14 cellular contexts compared by ENCODE assay signal in the genomic region with DNA sequence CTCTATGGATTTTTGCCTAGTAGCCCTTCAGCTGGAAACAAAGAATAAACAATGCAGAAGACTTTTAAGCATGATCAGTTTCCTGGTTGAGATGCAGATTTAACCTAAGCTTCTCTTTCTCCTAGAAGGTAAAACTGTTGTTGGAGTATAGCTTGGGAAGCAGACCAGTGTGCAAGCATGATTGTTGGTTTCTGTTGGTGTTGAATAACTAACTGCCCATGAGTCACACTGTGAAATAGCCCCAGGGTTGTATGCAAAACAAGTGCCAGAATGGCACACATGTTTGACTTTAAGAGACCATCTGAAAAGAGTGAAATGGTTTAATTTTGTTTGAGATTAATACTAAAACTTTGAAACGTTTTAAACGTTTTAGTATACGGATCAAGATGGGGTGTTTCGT.
DNase-seq lines count a peak whose midpoint lies in the region; ATAC-seq and TF ChIP-seq lines count a peak whose summit lies in the region.
"Had no signal": no experiment of that assay in that cellular context is flagged by ENCODE, and none has a peak within 500 bp of the region (broad histone marks: within the 10 kb centered on the region; RNA-seq: fewer than 3 reads in every experiment).

No MANE protein-coding gene starts in this region.

- H3K36me3 ChIP-seq in GM23248 (ENCODE audit: low read depth), result 0 out of 2 replicates have a peak, but pooled peaks cover 5% of the 10 kb centered on the region
- H3K36me3 ChIP-seq in SJSA1, result peaks cover 19% of the 10 kb centered on the region
- H3K36me3 ChIP-seq: suprapubic skin had no signal

- peak overlapping the region; percentile 17 for H3K4me2 ChIP-seq in GM23248 (ENCODE audit: unreplicated experiment)

- H3K4me1 ChIP-seq in GM23248 (ENCODE audit: insufficient read depth) (peaks cover 18% of the 10 kb centered on the region), SJSA1 (replicated peaks) (peaks cover 14% of the 10 kb centered on the region)
- H3K4me1 ChIP-seq: parathyroid adenoma had no signal

- ATAC-seq in GM18907 (IDR thresholded peaks at IDR 0.05; ENCODE audit: unreplicated experiment), result no peak
- ATAC-seq: activated CD4-positive, alpha-beta T cell treated with anti-CD3 and anti-CD28 coated beads for 36 hours had no signal

- H3K4me3 ChIP-seq in AG10803 (ENCODE audit: low read length) (no peak overlapping the region), GM23248 (no peak overlapping the region), SJSA1 (no peak overlapping the region), fibroblast of villous mesenchyme (ENCODE audit: low read depth, low read length) (no peak overlapping the region)
- H3K4me3 ChIP-seq: suprapubic skin had no signal

- H3K79me2 ChIP-seq in GM23248 (ENCODE audit: insufficient read depth), result no peaks in the 10 kb centered on the region
- H3K79me2 ChIP-seq: parathyroid adenoma had no signal

- TF ChIP-seq CTCF in AG10803 (conservative IDR thresholded peaks at IDR 0.05; ENCODE audit: low read length) (no peak), fibroblast of villous mesenchyme (IDR thresholded peaks at IDR 0.05; ENCODE audit: insufficient read depth, low read depth, low read length) (no peak)

- 3 to 7% methylated on average over 4 of the region's 4 CpGs for WGBS in GM23248 (ENCODE audit: low coverage in 1 of 2, low lambda C conversion rate in 2 of 2, missing lambda C conversion rate in 2 of 2), 2 experiments

- DNase-seq in AG10803 (ENCODE audit: low read depth) (peak; percentile 80), GM23248 (peak; percentile 84), SJSA1 (ENCODE audit: low read depth in 1 of 2, low spot score in 2 of 2) (peak; percentile 50 to 51), fibroblast of villous mesenchyme (ENCODE audit: low read depth) (peak; percentile 45), HuH-7.5 (ENCODE audit: low spot score) (no peak), NCI-H524 treated with DMSO at 0.1 percent for 48 hours (lab: John Stamatoyannopoulos, UW) (no peak), KBM-7 (no peak)
- DNase-seq: activated CD4-positive, alpha-beta T cell treated with anti-CD3 and anti-CD28 coated beads for 36 hours; NCI-H1694 treated with DMSO at 0.1 percent for 48 hours; Right ventricle myocardium superior; stimulated activated CD4-positive, alpha-beta T cell treated with anti-CD3 and anti-CD28 coated beads, Interleukin-4, amount 100 ng/mL, for 4 hours had no signal

- H3K27me3 ChIP-seq in GM23248 (replicated peaks; ENCODE audit: insufficient read depth) (no peaks in the 10 kb centered on the region), SJSA1 (replicated peaks) (no peaks in the 10 kb centered on the region)
- H3K27me3 ChIP-seq: suprapubic skin had no signal

- H4K20me1 ChIP-seq in GM23248 (ENCODE audit: insufficient read depth), result no peaks in the 10 kb centered on the region

- no peak overlapping the region for H2AFZ ChIP-seq in GM23248
- H2AFZ ChIP-seq: parathyroid adenoma had no signal

- H3K9ac ChIP-seq in GM23248, result no peak overlapping the region
- H3K9ac ChIP-seq: parathyroid adenoma had no signal

- in situ Hi-C loops in GM23248 (cut with MboI) (no loop called here), KBM-7 (cut with MboI; ENCODE audit: low pct_unique_long_range_greater_than_20kb, low sequenced_read_pairs) (no loop called here)

- no peaks in the 10 kb centered on the region for H3K9me2 ChIP-seq in GM23248 (ENCODE audit: insufficient read depth)

- H3K27ac ChIP-seq in GM23248, result peak overlapping the region; percentile 44
- peak overlapping the region; percentile 2; the same call in 1 of the 2 replicates for H3K27ac ChIP-seq in SJSA1
- H3K27ac ChIP-seq: parathyroid adenoma, suprapubic skin had no signal

- peaks cover 13% of the 10 kb centered on the region; the same call in 1 of the 2 replicates for H3F3A ChIP-seq in GM23248 (ENCODE audit: insufficient read depth)

- H3K9me3 ChIP-seq in GM23248 (ENCODE audit: low read depth), result no peaks in the 10 kb centered on the region
- no peaks in the 10 kb centered on the region for H3K9me3 ChIP-seq in SJSA1 (replicated peaks)
- H3K9me3 ChIP-seq: suprapubic skin had no signal

Comparison
In these comparisons a context has a peak if more than half of its experiments do, and no peak if none do; other contexts are left out.
1. DNase-seq: peak in AG10803 (single experiment), GM23248 (single experiment), SJSA1 (2 of 2) and fibroblast of villous mesenchyme (single experiment); none in HuH-7.5 (single experiment), NCI-H524 treated with DMSO at 0.1 percent for 48 hours (single experiment) and KBM-7 (single experiment).